Comparison of ENCODE assay signal across 2 cellular contexts in the genomic region with DNA sequence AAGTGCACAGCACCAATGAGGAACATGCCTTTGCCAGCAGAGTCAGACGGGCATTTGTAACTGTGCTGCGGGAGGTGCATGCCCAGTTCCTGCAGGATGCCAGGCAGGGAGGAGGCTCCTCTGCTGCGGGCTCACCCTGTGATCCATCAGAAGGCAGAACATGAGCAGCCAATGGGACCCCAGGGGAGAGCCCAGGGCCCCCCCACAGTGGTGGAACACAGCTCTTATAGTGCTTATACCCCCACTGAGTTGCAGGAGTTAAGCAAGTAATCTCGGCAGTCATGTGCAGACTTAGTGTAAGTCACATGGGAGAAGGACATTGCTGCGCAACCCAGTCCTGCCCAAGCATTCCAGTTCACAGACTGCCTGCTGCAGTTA.
TF ChIP-seq lines count a peak whose summit lies in the region.

No MANE protein-coding gene starts in this region.

TF ChIP-seq in K562, 482 proteins besides CTCF, POLR2A, EP300 and RAD21 (continued from another document and continues in another):
- TF ChIP-seq, protein P1, sequence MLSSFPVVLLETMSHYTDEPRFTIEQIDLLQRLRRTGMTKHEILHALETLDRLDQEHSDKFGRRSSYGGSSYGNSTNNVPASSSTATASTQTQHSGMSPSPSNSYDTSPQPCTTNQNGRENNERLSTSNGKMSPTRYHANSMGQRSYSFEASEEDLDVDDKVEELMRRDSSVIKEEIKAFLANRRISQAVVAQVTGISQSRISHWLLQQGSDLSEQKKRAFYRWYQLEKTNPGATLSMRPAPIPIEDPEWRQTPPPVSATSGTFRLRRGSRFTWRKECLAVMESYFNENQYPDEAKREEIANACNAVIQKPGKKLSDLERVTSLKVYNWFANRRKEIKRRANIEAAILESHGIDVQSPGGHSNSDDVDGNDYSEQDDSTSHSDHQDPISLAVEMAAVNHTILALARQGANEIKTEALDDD (IDR thresholded peaks at IDR 0.05): no peak
- no peak for TF ChIP-seq SIN3A (IDR thresholded peaks at IDR 0.05; ENCODE audit: borderline replicate concordance in 2 of 2, control insufficient read depth in 1 of 2, low read depth in 2 of 2, low read length in 2 of 2)
- TF ChIP-seq, protein P2, sequence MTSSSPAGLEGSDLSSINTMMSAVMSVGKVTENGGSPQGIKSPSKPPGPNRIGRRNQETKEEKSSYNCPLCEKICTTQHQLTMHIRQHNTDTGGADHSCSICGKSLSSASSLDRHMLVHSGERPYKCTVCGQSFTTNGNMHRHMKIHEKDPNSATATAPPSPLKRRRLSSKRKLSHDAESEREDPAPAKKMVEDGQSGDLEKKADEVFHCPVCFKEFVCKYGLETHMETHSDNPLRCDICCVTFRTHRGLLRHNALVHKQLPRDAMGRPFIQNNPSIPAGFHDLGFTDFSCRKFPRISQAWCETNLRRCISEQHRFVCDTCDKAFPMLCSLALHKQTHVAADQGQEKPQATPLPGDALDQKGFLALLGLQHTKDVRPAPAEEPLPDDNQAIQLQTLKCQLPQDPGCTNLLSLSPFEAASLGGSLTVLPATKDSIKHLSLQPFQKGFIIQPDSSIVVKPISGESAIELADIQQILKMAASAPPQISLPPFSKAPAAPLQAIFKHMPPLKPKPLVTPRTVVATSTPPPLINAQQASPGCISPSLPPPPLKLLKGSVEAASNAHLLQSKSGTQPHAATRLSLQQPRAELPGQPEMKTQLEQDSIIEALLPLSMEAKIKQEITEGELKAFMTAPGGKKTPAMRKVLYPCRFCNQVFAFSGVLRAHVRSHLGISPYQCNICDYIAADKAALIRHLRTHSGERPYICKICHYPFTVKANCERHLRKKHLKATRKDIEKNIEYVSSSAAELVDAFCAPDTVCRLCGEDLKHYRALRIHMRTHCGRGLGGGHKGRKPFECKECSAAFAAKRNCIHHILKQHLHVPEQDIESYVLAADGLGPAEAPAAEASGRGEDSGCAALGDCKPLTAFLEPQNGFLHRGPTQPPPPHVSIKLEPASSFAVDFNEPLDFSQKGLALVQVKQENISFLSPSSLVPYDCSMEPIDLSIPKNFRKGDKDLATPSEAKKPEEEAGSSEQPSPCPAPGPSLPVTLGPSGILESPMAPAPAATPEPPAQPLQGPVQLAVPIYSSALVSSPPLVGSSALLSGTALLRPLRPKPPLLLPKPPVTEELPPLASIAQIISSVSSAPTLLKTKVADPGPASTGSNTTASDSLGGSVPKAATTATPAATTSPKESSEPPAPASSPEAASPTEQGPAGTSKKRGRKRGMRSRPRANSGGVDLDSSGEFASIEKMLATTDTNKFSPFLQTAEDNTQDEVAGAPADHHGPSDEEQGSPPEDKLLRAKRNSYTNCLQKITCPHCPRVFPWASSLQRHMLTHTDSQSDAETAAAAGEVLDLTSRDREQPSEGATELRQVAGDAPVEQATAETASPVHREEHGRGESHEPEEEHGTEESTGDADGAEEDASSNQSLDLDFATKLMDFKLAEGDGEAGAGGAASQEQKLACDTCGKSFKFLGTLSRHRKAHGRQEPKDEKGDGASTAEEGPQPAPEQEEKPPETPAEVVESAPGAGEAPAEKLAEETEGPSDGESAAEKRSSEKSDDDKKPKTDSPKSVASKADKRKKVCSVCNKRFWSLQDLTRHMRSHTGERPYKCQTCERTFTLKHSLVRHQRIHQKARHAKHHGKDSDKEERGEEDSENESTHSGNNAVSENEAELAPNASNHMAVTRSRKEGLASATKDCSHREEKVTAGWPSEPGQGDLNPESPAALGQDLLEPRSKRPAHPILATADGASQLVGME (CRISPR knock-in tag; IDR thresholded peaks at IDR 0.05): no peak
- TF ChIP-seq, protein P3, sequence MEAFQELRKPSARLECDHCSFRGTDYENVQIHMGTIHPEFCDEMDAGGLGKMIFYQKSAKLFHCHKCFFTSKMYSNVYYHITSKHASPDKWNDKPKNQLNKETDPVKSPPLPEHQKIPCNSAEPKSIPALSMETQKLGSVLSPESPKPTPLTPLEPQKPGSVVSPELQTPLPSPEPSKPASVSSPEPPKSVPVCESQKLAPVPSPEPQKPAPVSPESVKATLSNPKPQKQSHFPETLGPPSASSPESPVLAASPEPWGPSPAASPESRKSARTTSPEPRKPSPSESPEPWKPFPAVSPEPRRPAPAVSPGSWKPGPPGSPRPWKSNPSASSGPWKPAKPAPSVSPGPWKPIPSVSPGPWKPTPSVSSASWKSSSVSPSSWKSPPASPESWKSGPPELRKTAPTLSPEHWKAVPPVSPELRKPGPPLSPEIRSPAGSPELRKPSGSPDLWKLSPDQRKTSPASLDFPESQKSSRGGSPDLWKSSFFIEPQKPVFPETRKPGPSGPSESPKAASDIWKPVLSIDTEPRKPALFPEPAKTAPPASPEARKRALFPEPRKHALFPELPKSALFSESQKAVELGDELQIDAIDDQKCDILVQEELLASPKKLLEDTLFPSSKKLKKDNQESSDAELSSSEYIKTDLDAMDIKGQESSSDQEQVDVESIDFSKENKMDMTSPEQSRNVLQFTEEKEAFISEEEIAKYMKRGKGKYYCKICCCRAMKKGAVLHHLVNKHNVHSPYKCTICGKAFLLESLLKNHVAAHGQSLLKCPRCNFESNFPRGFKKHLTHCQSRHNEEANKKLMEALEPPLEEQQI (IDR thresholded peaks at IDR 0.05): no peak
- no peak for TF ChIP-seq SAP30 (IDR thresholded peaks at IDR 0.05; ENCODE audit: borderline replicate concordance, insufficient read depth, low read depth, low read length, poor library complexity, severe bottlenecking)
- no peak for TF ChIP-seq MYBL2 (IDR thresholded peaks at IDR 0.05; ENCODE audit: low read depth)
- no peak for TF ChIP-seq MYBL2 (CRISPR knock-in tag; IDR thresholded peaks at IDR 0.05; ENCODE audit: borderline replicate concordance)
- TF ChIP-seq XRCC5 (IDR thresholded peaks at IDR 0.05; ENCODE audit: low read depth, low read length): no peak
- TF ChIP-seq, protein P4, sequence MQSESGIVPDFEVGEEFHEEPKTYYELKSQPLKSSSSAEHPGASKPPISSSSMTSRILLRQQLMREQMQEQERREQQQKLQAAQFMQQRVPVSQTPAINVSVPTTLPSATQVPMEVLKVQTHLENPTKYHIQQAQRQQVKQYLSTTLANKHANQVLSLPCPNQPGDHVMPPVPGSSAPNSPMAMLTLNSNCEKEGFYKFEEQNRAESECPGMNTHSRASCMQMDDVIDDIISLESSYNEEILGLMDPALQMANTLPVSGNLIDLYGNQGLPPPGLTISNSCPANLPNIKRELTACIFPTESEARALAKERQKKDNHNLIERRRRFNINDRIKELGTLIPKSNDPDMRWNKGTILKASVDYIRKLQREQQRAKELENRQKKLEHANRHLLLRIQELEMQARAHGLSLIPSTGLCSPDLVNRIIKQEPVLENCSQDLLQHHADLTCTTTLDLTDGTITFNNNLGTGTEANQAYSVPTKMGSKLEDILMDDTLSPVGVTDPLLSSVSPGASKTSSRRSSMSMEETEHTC (IDR thresholded peaks at IDR 0.05): no peak

TF ChIP-seq in HepG2, 621 proteins besides CTCF, POLR2A, EP300 and RAD21 (continued from another document):
- TF ChIP-seq, protein P5, sequence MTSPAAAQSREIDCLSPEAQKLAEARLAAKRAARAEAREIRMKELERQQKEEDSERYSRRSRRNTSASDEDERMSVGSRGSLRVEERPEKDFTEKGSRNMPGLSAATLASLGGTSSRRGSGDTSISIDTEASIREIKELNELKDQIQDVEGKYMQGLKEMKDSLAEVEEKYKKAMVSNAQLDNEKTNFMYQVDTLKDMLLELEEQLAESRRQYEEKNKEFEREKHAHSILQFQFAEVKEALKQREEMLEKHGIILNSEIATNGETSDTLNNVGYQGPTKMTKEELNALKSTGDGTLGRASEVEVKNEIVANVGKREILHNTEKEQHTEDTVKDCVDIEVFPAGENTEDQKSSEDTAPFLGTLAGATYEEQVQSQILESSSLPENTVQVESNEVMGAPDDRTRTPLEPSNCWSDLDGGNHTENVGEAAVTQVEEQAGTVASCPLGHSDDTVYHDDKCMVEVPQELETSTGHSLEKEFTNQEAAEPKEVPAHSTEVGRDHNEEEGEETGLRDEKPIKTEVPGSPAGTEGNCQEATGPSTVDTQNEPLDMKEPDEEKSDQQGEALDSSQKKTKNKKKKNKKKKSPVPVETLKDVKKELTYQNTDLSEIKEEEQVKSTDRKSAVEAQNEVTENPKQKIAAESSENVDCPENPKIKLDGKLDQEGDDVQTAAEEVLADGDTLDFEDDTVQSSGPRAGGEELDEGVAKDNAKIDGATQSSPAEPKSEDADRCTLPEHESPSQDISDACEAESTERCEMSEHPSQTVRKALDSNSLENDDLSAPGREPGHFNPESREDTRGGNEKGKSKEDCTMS (CRISPR knock-in tag; conservative IDR thresholded peaks at IDR 0.05): no peak
- no peak for TF ChIP-seq NR1H2 (CRISPR knock-in tag; IDR thresholded peaks at IDR 0.05; ENCODE audit: borderline replicate concordance, low read depth)
- no peak for TF ChIP-seq RARA (CRISPR knock-in tag; IDR thresholded peaks at IDR 0.05)
- TF ChIP-seq RFXAP (CRISPR knock-in tag; IDR thresholded peaks at IDR 0.05; ENCODE audit: borderline replicate concordance): no peak
- TF ChIP-seq ZNF446 (CRISPR knock-in tag; IDR thresholded peaks at IDR 0.05): no peak
- TF ChIP-seq TBP (CRISPR knock-in tag; IDR thresholded peaks at IDR 0.05): no peak
- no peak for TF ChIP-seq ZBTB7A (CRISPR knock-in tag; IDR thresholded peaks at IDR 0.05)
